8 cellular contexts compared by ENCODE assay signal in the genomic region with DNA sequence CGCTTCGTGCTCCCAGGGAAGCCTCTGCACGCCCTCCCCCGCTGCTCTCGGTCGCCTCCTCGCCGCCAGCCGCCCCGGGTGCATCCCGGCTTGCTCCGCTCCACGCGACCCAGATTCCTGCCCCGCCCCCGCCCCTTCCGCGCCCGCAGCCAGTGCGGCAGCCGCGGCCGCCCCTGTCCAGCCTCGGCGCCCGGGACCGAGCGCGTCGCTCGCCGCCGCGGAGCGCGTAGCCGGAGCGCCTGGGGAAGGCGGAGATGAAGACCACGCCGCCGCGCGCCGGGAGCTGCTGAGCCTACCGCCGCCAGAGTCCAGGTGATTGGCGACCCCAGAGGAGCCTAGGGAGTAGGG. TPM values are rescaled to one million over a fixed set of nuclear protein-coding genes. Genes with fewer than 3 reads are reported as not detected.
A peak's percentile ranks its signal among the peaks of the same experiment; 100 is the strongest.
DNase-seq lines count a peak whose midpoint lies in the region; ATAC-seq and TF ChIP-seq lines count a peak whose summit lies in the region.

ELMOD1 (plus strand) TSS at position 50 of the 348 bp plus-strand sequence. CDS start 27,043 bp downstream, outside the sequence.

- in situ Hi-C loops in KBM-7 (cut with MboI; ENCODE audit: low pct_unique_long_range_greater_than_20kb, low sequenced_read_pairs) = loop anchor here (25.0 kb wide), 1 partner anchor 96 kb away; no protein-coding TSS in a partner anchor

- peak within 1 kb of the TSS; percentile 44 for H3K27ac Mint-ChIP-seq in activated T-cell treated with anti-CD3 and anti-CD28 coated beads, Interleukin-2, amount 50 U/mL, for 24 hours
- peak within 1 kb of the TSS in 1 of 6 donors; percentile 64 for H3K27ac Mint-ChIP-seq in naive B cell

- H3K4me3 Mint-ChIP-seq in activated T-cell treated with anti-CD3 and anti-CD28 coated beads, Interleukin-2, amount 50 U/mL, for 24 hours = peak within 1 kb of the TSS; percentile 81
- peak within 1 kb of the TSS; percentile 76 to 95 (median 90) for H3K4me3 Mint-ChIP-seq in naive B cell

- peak; percentile 59 for DNase-seq in DMS53 treated with DMSO at 0.1 percent for 48 hours (lab: John Stamatoyannopoulos, UW; ENCODE audit: unreplicated experiment)
- DNase-seq in KBM-7 = peak; percentile 41
- DNase-seq in activated T-cell treated with anti-CD3 and anti-CD28 coated beads, Interleukin-2, amount 50 U/mL, for 24 hours = no peak
- DNase-seq in fibroblast of lung (ENCODE audit: low read depth in 2 of 2) = peak; percentile 22 to 47
- no peak for DNase-seq in naive B cell
- peak; percentile 50 for DNase-seq in ureter (ENCODE audit: low spot score)
- no peak for DNase-seq in NOMO-1 treated with dmso at 0.1 percent for 144 hours (lab: John Stamatoyannopoulos, UW; ENCODE audit: unreplicated experiment)

- H2AFZ ChIP-seq in fibroblast of lung (ENCODE audit: low read length) = peak within 1 kb of the TSS; percentile 97

- ATAC-seq in GM21515 (IDR thresholded peaks at IDR 0.05; ENCODE audit: unreplicated experiment) (peak; percentile 50), naive B cell (ENCODE audit: low read depth in 2 of 2) (peak; percentile 47 to 56)

- peak within 1 kb of the TSS; percentile 64 to 85 (median 76) for H3K4me3 ChIP-seq in fibroblast of lung (replicated peaks in 1 of 4; ENCODE audit: control extremely low read depth in 1 of 4, insufficient read depth in 1 of 4, low read depth in 3 of 4, low read length in 4 of 4)

- no peaks in the 10 kb centered on the region for H3K9me3 ChIP-seq in fibroblast of lung (ENCODE audit: control insufficient read depth, insufficient read depth, low read depth, low read length)

- peaks cover 92% of the 10 kb centered on the region for H3K27me3 Mint-ChIP-seq in activated T-cell treated with anti-CD3 and anti-CD28 coated beads, Interleukin-2, amount 50 U/mL, for 24 hours
- H3K27me3 Mint-ChIP-seq in naive B cell = peaks cover 77 to 81% (median 77%) of the 10 kb centered on the region in 3 donors

- H3K4me1 ChIP-seq in fibroblast of lung (ENCODE audit: control insufficient read depth, extremely low read depth, insufficient read depth, low read length) = peaks cover 2% of the 10 kb centered on the region

- H3K9me3 Mint-ChIP-seq in activated T-cell treated with anti-CD3 and anti-CD28 coated beads, Interleukin-2, amount 50 U/mL, for 24 hours = peaks cover 3% of the 10 kb centered on the region
- H3K9me3 Mint-ChIP-seq in naive B cell = peaks cover 0 to 7% (median 2%) of the 10 kb centered on the region in 7 donors

- peaks cover 5% of the 10 kb centered on the region for H3K27me3 ChIP-seq in fibroblast of lung (ENCODE audit: control insufficient read depth, insufficient read depth, low read length)

- H3K9ac ChIP-seq in fibroblast of lung (ENCODE audit: insufficient read depth, low read length) = peak within 1 kb of the TSS; percentile 56

- no peaks in the 10 kb centered on the region for H3K79me2 ChIP-seq in fibroblast of lung (ENCODE audit: control insufficient read depth, insufficient read depth, low read length)

- peaks cover 28% of the 10 kb centered on the region for H3K4me1 Mint-ChIP-seq in activated T-cell treated with anti-CD3 and anti-CD28 coated beads, Interleukin-2, amount 50 U/mL, for 24 hours (ENCODE audit: low read depth)
- H3K4me1 Mint-ChIP-seq in naive B cell = peaks cover 19 to 35% (median 29%) of the 10 kb centered on the region in 3 donors

- H3K4me2 ChIP-seq in fibroblast of lung (ENCODE audit: extremely low read depth, insufficient read depth, low read length) = peak within 1 kb of the TSS; percentile 98

- no peaks in the 10 kb centered on the region for H3K36me3 ChIP-seq in fibroblast of lung (ENCODE audit: control insufficient read depth, insufficient read depth, low read length)

- H3K27ac ChIP-seq in fibroblast of lung (ENCODE audit: insufficient read depth, low read length) = no peak within 1 kb of the TSS

- no peaks in the 10 kb centered on the region for H4K20me1 ChIP-seq in fibroblast of lung (ENCODE audit: control insufficient read depth, extremely low read depth, insufficient read depth, low read length)

- TF ChIP-seq CTCF in fibroblast of lung (conservative IDR thresholded peaks at IDR 0.05 in 1 of 2, IDR thresholded peaks at IDR 0.05 in 1 of 2; ENCODE audit: low read depth in 1 of 2, low read length in 2 of 2) = peak in 1 of 2 donors; percentile 14

- no peaks in the 10 kb centered on the region for H3K36me3 Mint-ChIP-seq in activated T-cell treated with anti-CD3 and anti-CD28 coated beads, Interleukin-2, amount 50 U/mL, for 24 hours (ENCODE audit: low read depth)
- H3K36me3 Mint-ChIP-seq in naive B cell = no peaks in the 10 kb centered on the region

RNA-seq across cellular contexts. Expression of gene ELMOD1, which starts in this region (rescaled TPM):
- total RNA-seq in fibroblast of lung (under 0.01 and 0.17 TPM in 2 replicates), ureter (0.39 TPM)
- polyA plus RNA-seq in fibroblast of lung (0.79 and 0.91 TPM in 2 replicates), naive B cell (ENCODE audit: low read depth in 6 of 6) (not detected)
- polyA plus RNA-seq in fibroblast of lung (2012) = 0.51 and 0.54 TPM in 2 replicates
- polyA minus RNA-seq in fibroblast of lung (ENCODE audit: low replicate concordance) = not detected in 2 replicates

Comparison
In these comparisons a context has a peak if more than half of its experiments do, and no peak if none do; other contexts are left out.
1. Peak in DNase-seq, H3K4me3 ChIP-seq, H3K9ac ChIP-seq and H3K4me2 ChIP-seq in fibroblast of lung; RNA of the gene not detected or under 1 TPM.
2. Peak in ATAC-seq in naive B cell; RNA of the gene not detected or under 1 TPM.
3. Peak in DNase-seq in ureter; RNA of the gene not detected or under 1 TPM.
4. DNase-seq: peak in DMS53 treated with DMSO at 0.1 percent for 48 hours (single experiment) and KBM-7 (single experiment); none in activated T-cell treated with anti-CD3 and anti-CD28 coated beads, Interleukin-2, amount 50 U/mL, for 24 hours (single experiment), naive B cell (single experiment) and NOMO-1 treated with dmso at 0.1 percent for 144 hours (single experiment).